8 cellular contexts compared by ENCODE assay signal in the genomic region with DNA sequence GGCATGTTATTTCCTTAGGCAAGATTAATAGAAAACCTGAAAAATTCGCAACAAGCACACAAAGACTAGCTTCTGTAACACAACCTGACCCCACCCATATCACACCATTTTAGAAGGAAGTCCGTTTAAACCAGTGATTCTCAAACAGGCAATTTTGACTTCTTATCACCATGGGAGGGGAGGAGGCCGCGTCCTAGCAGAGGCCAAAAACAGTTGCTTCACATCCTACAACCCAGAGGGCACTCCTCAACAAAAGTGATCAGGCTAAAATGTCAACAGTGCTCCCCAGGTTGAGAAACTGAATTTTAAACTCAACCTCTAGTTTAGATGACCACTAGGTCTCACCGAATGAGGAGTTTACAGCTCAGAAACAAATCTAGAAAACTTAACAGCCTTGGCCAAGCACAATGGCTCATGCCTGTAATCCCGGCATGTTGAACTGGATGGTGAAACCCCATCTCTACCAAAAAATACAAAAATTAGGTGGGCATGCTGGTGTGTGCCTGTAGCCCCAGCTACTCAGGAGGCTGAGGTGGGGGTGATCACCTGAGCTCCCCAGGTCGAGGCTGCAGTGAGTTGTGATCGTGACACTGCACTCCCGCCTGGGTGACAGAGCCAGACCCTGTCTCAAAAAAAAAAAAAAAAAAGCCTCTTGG. TPM values are rescaled to one million over a fixed set of nuclear protein-coding genes. Genes with fewer than 3 reads are reported as not detected.
DNase-seq lines count a peak whose midpoint lies in the region; ATAC-seq and TF ChIP-seq lines count a peak whose summit lies in the region.

No MANE protein-coding gene starts in this region.

- CTCF ChIA-PET in A673 (lab: Charles Lee), result no interaction called here

- H3K9ac ChIP-seq in adipocyte (ENCODE audit: low read length), result peak overlapping the region; percentile 95

- ATAC-seq in memory B cell (ENCODE audit: low read depth) (no peak), HG02884 (IDR thresholded peaks at IDR 0.05; ENCODE audit: unreplicated experiment) (no peak)

- H3K27ac ChIP-seq in A673 (ENCODE audit: low read depth, low read length, poor library complexity, severe bottlenecking), result peak overlapping the region; percentile 99

- no peak for DNase-seq in A673 (ENCODE audit: low spot score)
- no peak for DNase-seq in HFF-Myc (ENCODE audit: extremely low read depth, low read depth)
- DNase-seq in adipocyte (ENCODE audit: low read depth), result no peak
- DNase-seq in memory B cell (ENCODE audit: low spot score in 2 of 2), result no peak
- DNase-seq in dedifferentiated amniotic fluid mesenchymal stem cell (ENCODE audit: extremely low spot score), result no peak
- no peak for DNase-seq in activated CD4-positive, alpha-beta T cell treated with anti-CD3 and anti-CD28 coated beads, Interleukin-2, amount 50 U/mL, for 1 hour
- DNase-seq in A172 (ENCODE audit: low spot score), result no peak

- no peak for TF ChIP-seq CTCF in A673 (conservative IDR thresholded peaks at IDR 0.05; ENCODE audit: low read depth, low read length)
- TF ChIP-seq CTCF in HFF-Myc (IDR thresholded peaks at IDR 0.05; ENCODE audit: low read depth, low read length, missing control alignments), result no peak

- peak overlapping the region; percentile 97 for H3K27ac Mint-ChIP-seq in memory B cell

- no TSS peak for BruUV-seq in A673 (replicated peaks; lab: Mats Ljungman, UMichigan)

- H3K36me3 Mint-ChIP-seq in memory B cell, result peaks cover 5% of the 10 kb centered on the region

- POLR2A ChIA-PET in A673 (lab: Charles Lee; ENCODE audit: low non-redundant PET), result interaction anchor here (0.7 kb wide), 1 partner anchor 542 kb away, joined by 9 read pairs; no protein-coding TSS in a partner anchor

- peaks cover 59% of the 10 kb centered on the region for H3K4me1 Mint-ChIP-seq in memory B cell

- H3K36me3 ChIP-seq in A673 (ENCODE audit: insufficient read depth, low read length, poor library complexity, severe bottlenecking) (peaks cover 31% of the 10 kb centered on the region), adipocyte (ENCODE audit: control insufficient read depth, insufficient read depth, low read length, severe bottlenecking) (peaks cover 7% of the 10 kb centered on the region)

- peak overlapping the region; percentile 97 for H3K4me3 Mint-ChIP-seq in memory B cell

- H3K27me3 ChIP-seq in A673 (replicated peaks; ENCODE audit: insufficient read depth, low read depth, low read length, poor library complexity) (no peaks in the 10 kb centered on the region), adipocyte (replicated peaks; ENCODE audit: control insufficient read depth, insufficient read depth, low read length) (no peaks in the 10 kb centered on the region)

- H3K4me3 ChIP-seq in A673 (ENCODE audit: low read depth, low read length, poor library complexity, severe bottlenecking) (peak overlapping the region; percentile 75), HFF-Myc (replicated peaks; ENCODE audit: low read depth, low read length) (peak overlapping the region; percentile 86), adipocyte (ENCODE audit: low read length) (peak overlapping the region; percentile 95)

- H3K9me3 ChIP-seq in A673 (ENCODE audit: low read depth, low read length, poor library complexity, severe bottlenecking) (no peaks in the 10 kb centered on the region), adipocyte (ENCODE audit: control insufficient read depth, low read length) (no peaks in the 10 kb centered on the region)

- H3K9me3 Mint-ChIP-seq in memory B cell, result no peaks in the 10 kb centered on the region

- H3K4me1 ChIP-seq in A673 (ENCODE audit: insufficient read depth, low read length, poor library complexity, severe bottlenecking) (peaks cover 53% of the 10 kb centered on the region), adipocyte (ENCODE audit: control insufficient read depth, insufficient read depth, low read length) (peaks cover 70% of the 10 kb centered on the region)

- H3K27me3 Mint-ChIP-seq in memory B cell, result no peaks in the 10 kb centered on the region

- intact Hi-C loops in A673 (cut with micrococcal nuclease; ENCODE audit: unreplicated experiment), result loop anchor here (10.0 kb wide), 1 partner anchor 430 kb away; the partner anchor contains the start of gene BFSP1

RNA-seq across cellular contexts. Expression of gene SNX5, which starts 3.4 kb away (rescaled TPM):
- total RNA-seq in A673 (2021), result 171 and 188 TPM in 2 replicates
- 110 and 134 TPM in 2 replicates for total RNA-seq in A172 (2014; rRNA removed; shearing (Covaris generic))

RNA-seq across cellular contexts. Expression of gene MGME1, which starts 3.6 kb away (rescaled TPM):
- 39.1 and 41.4 TPM in 2 replicates for total RNA-seq in A673 (2021)
- total RNA-seq in A172 (2014; rRNA removed; shearing (Covaris generic)), result 17.4 and 19.3 TPM in 2 replicates
